In the genomic region with DNA sequence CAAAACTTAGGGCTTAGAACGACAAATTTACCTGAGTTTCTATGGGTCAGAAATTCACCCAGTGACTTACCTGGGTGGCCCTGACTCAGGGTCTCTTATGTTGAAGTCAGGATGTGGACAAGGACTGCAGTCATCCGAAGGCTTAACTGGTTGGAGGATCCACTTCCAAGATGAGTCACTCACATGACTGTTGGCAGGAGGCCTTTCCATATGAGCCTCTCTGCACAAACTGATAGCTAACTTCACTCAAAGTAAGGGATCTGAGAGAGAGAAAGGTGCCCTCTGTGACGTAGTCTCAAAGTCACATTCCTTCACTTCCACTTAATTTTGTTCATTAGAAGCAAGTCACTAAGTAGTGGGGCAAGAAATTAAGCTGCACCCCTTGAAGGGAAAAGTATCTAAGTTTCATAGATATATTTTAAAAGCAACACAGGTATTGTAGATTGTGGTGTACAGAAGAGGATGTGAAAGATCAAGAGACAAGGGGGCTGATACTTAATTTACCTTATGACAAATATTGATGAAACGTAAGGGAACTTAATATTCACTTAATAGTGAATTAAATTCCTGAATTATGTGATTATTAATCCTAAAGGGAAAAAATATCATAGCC, we compare ENCODE assay signal across 10 cellular contexts. TPM values are rescaled to one million over a fixed set of nuclear protein-coding genes. Genes with fewer than 3 reads are reported as not detected.
A peak's percentile ranks its signal among the peaks of the same experiment; 100 is the strongest.
DNase-seq lines count a peak whose midpoint lies in the region; ATAC-seq and TF ChIP-seq lines count a peak whose summit lies in the region.
"Had no signal": no experiment of that assay in that cellular context is flagged by ENCODE, and none has a peak within 500 bp of the region (broad histone marks: within the 10 kb centered on the region; RNA-seq: fewer than 3 reads in every experiment).

No MANE protein-coding gene starts in this region.

- peak overlapping the region; percentile 19 for H3K27ac ChIP-seq in neutrophil
- no peak overlapping the region for H3K27ac ChIP-seq in trophoblast cell (ENCODE audit: low read depth, low read length)
- H3K27ac ChIP-seq in lower lobe of right lung: no peak overlapping the region

- ATAC-seq in lower lobe of right lung: no peak

- no peak overlapping the region for H4K12ac ChIP-seq in trophoblast cell (ENCODE audit: low read depth, low read length)

- no CpG with 5 or more reads among the region's 4 CpGs for WGBS in trophoblast cell (ENCODE audit: extremely low coverage, insufficient coverage, insufficient read length)

- H3K79me1 ChIP-seq in trophoblast cell (ENCODE audit: low read length): no peaks in the 10 kb centered on the region

- H3K9me3 ChIP-seq in neutrophil (no peaks in the 10 kb centered on the region), trophoblast cell (ENCODE audit: insufficient read depth, low read depth, low read length) (no peaks in the 10 kb centered on the region), lower lobe of right lung (no peaks in the 10 kb centered on the region)

- H3K79me2 ChIP-seq in trophoblast cell (ENCODE audit: control insufficient read depth, insufficient read depth, low read length, poor library complexity): no peaks in the 10 kb centered on the region

- intact Hi-C loops in lower lobe of right lung (cut with DNase I): no loop called here

- no peak overlapping the region for H2AK5ac ChIP-seq in trophoblast cell (ENCODE audit: low read length)

- H3K14ac ChIP-seq in trophoblast cell (ENCODE audit: low read length): no peak overlapping the region

- peak; percentile 32 for DNase-seq in GM04503 (ENCODE audit: low read depth)
- DNase-seq in HS-27A (ENCODE audit: low read depth): peak; percentile 17
- DNase-seq in choroid plexus epithelial cell (ENCODE audit: low read depth): peak; percentile 82
- DNase-seq in inferior parietal cortex (ENCODE audit: extremely low spot score): no peak
- no peak for DNase-seq in trophoblast cell
- DNase-seq in lower lobe of right lung: no peak
- DNase-seq in MV-4-11 (lab: John Stamatoyannopoulos, UW): no peak
- DNase-seq: NCI-H524 had no signal

- no peak overlapping the region for H2BK120ac ChIP-seq in trophoblast cell (ENCODE audit: insufficient read depth, low read length, poor library complexity)

- H4K8ac ChIP-seq in trophoblast cell (ENCODE audit: low read depth, low read length): no peak overlapping the region

- TF ChIP-seq CTCF in choroid plexus epithelial cell (conservative IDR thresholded peaks at IDR 0.05; ENCODE audit: low read depth, low read length) (no peak), neutrophil (IDR thresholded peaks at IDR 0.05) (no peak), lower lobe of right lung (IDR thresholded peaks at IDR 0.05) (no peak)

- H3K4ac ChIP-seq in trophoblast cell (ENCODE audit: low read depth, low read length): no peak overlapping the region

- H4K91ac ChIP-seq in trophoblast cell (ENCODE audit: low read depth, low read length): no peak overlapping the region

- no peak overlapping the region for H3K4me2 ChIP-seq in trophoblast cell (ENCODE audit: low read length)

- no peak overlapping the region for H2BK12ac ChIP-seq in trophoblast cell (ENCODE audit: low read length)

- H3K18ac ChIP-seq in trophoblast cell (ENCODE audit: low read length): no peak overlapping the region

- H2BK5ac ChIP-seq in trophoblast cell (ENCODE audit: low read depth, low read length, poor library complexity): no peak overlapping the region

- H3K36me3 ChIP-seq in neutrophil: peaks cover 55% of the 10 kb centered on the region
- peaks cover 5 to 8% of the 10 kb centered on the region in 2 experiments for H3K36me3 ChIP-seq in trophoblast cell (ENCODE audit: control insufficient read depth in 1 of 2, insufficient read depth in 2 of 2, low read length in 2 of 2)
- H3K36me3 ChIP-seq in lower lobe of right lung: peaks cover 43% of the 10 kb centered on the region

- H3K9ac ChIP-seq in trophoblast cell (ENCODE audit: low read length): no peak overlapping the region

- no peak overlapping the region for H3K23ac ChIP-seq in trophoblast cell (ENCODE audit: low read length)

- no peak overlapping the region for H2AFZ ChIP-seq in trophoblast cell (ENCODE audit: insufficient read depth, low read length, poor library complexity)

- peaks cover 23 to 29% of the 10 kb centered on the region in 2 experiments for H3K4me1 ChIP-seq in neutrophil (ENCODE audit: control insufficient read depth in 1 of 2, insufficient read depth in 1 of 2, low read depth in 1 of 2, low read length in 1 of 2)
- no peaks in the 10 kb centered on the region for H3K4me1 ChIP-seq in trophoblast cell (ENCODE audit: control insufficient read depth in 1 of 2, insufficient read depth in 2 of 2, low read length in 2 of 2)
- H3K4me1 ChIP-seq in lower lobe of right lung: peaks cover 4% of the 10 kb centered on the region

- H3K27me3 ChIP-seq in neutrophil (no peaks in the 10 kb centered on the region), trophoblast cell (ENCODE audit: insufficient read depth, low read length) (no peaks in the 10 kb centered on the region), lower lobe of right lung (ENCODE audit: low read depth) (no peaks in the 10 kb centered on the region)

- H3K4me3 ChIP-seq in choroid plexus epithelial cell (ENCODE audit: low read depth, low read length) (no peak overlapping the region), neutrophil (ENCODE audit: low read depth in 1 of 2, low read length in 1 of 2) (no peak overlapping the region), trophoblast cell (ENCODE audit: low read depth, low read length) (no peak overlapping the region), lower lobe of right lung (no peak overlapping the region)
- H3K4me3 ChIP-seq: lung had no signal

RNA-seq across cellular contexts. Expression of gene TANK, which starts 48.4 kb away (rescaled TPM):
- 73.9 and 77.5 TPM in 2 replicates for polyA plus RNA-seq in trophoblast cell (2013)
- 77.5 TPM for total RNA-seq in lower lobe of right lung

Comparison
In these comparisons a context has a peak if more than half of its experiments do, and no peak if none do; other contexts are left out.
1. DNase-seq: peak in GM04503 (single experiment), HS-27A (single experiment) and choroid plexus epithelial cell (single experiment); none in inferior parietal cortex (single experiment), trophoblast cell (0 of 2), lower lobe of right lung (single experiment) and MV-4-11 (single experiment).